ENCODE assay signal across 8 cellular contexts in the genomic region with DNA sequence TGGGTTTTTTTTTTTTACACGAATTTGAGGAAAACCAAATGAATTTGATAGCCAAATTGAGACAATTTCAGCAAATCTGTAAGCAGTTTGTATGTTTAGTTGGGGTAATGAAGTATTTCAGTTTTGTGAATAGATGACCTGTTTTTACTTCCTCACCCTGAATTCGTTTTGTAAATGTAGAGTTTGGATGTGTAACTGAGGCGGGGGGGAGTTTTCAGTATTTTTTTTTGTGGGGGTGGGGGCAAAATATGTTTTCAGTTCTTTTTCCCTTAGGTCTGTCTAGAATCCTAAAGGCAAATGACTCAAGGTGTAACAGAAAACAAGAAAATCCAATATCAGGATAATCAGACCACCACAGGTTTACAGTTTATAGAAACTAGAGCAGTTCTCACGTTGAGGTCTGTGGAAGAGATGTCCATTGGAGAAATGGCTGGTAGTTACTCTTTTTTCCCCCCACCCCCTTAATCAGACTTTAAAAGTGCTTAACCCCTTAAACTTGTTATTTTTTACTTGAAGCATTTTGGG. TPM values are rescaled to one million over a fixed set of nuclear protein-coding genes. Genes with fewer than 3 reads are reported as not detected.
DNase-seq lines count a peak whose midpoint lies in the region; ATAC-seq, FAIRE-seq and TF ChIP-seq lines count a peak whose summit lies in the region.

No MANE protein-coding gene starts in this region.

- peak; percentile 76 for DNase-seq in OCI-M1 (lab: John Stamatoyannopoulos, UW)
- DNase-seq in activated T-cell treated with anti-CD3 and anti-CD28 coated beads, Interleukin-2, amount 50 U/mL, for 48 hours, result no peak
- no peak for DNase-seq in D721Med (ENCODE audit: insufficient read length, low spot score)
- no peak for DNase-seq in NCI-H748 treated with DMSO at 0.1 percent for 48 hours (lab: John Stamatoyannopoulos, UW)

- TF ChIP-seq CTCF in D721Med (IDR thresholded peaks at IDR 0.05; ENCODE audit: insufficient read depth, missing control alignments), result no peak

- H3K9me3 ChIP-seq in ES-I3 (ENCODE audit: control insufficient read depth, insufficient read depth, low read length) (no peaks in the 10 kb centered on the region; the same call in 1 of the 2 replicates), esophagus (ENCODE audit: control insufficient read depth in 2 of 2, insufficient read depth in 1 of 2, low read depth in 1 of 2, low read length in 1 of 2) (no peaks in the 10 kb centered on the region)

- H3K9ac ChIP-seq in ES-I3 (ENCODE audit: low read depth, low read length), result peak overlapping the region; percentile 100
- peak overlapping the region; percentile 98 for H3K9ac ChIP-seq in rectal smooth muscle tissue (ENCODE audit: low read length)

- H3K4me1 ChIP-seq in ES-I3 (ENCODE audit: insufficient read depth, low read length) (peaks cover 14% of the 10 kb centered on the region), esophagus (ENCODE audit: control insufficient read depth in 2 of 2, insufficient read depth in 2 of 2, low read length in 1 of 2) (no peaks in the 10 kb centered on the region), rectal smooth muscle tissue (ENCODE audit: control insufficient read depth, insufficient read depth, low read length) (peaks cover 25% of the 10 kb centered on the region)

- H3K36me3 ChIP-seq in ES-I3 (ENCODE audit: insufficient read depth, low read length) (peaks cover 59% of the 10 kb centered on the region), esophagus (ENCODE audit: control insufficient read depth in 2 of 2, insufficient read depth in 2 of 2, low read length in 1 of 2) (peaks cover 3 to 15% of the 10 kb centered on the region in 2 donors), rectal smooth muscle tissue (ENCODE audit: control insufficient read depth, insufficient read depth, low read length) (peaks cover 46% of the 10 kb centered on the region)

- H3K27ac ChIP-seq in esophagus (ENCODE audit: low read depth in 2 of 2, low read length in 1 of 2), result peak overlapping the region in 1 of 2 donors; percentile 96
- H3K27ac ChIP-seq in rectal smooth muscle tissue (ENCODE audit: low read depth, low read length), result peak overlapping the region; percentile 100

- peak overlapping the region; percentile 93 to 99 for H3K4me3 ChIP-seq in esophagus (ENCODE audit: low read depth in 1 of 2, low read length in 2 of 2)
- H3K4me3 ChIP-seq in rectal smooth muscle tissue (ENCODE audit: low read length), result peak overlapping the region; percentile 100

- no peak for FAIRE-seq in D721Med (lab: Jason Lieb, UNC)

- WGBS in esophagus, 2 donors, result 0 to 1% methylated on average over 4 of the region's 4 CpGs

- ATAC-seq in GM21723 (IDR thresholded peaks at IDR 0.05; ENCODE audit: unreplicated experiment), result no peak

- H3K27me3 ChIP-seq in esophagus (ENCODE audit: control insufficient read depth in 1 of 2, insufficient read depth in 2 of 2, low read length in 2 of 2) (no peaks in the 10 kb centered on the region), rectal smooth muscle tissue (ENCODE audit: control insufficient read depth, insufficient read depth, low read length) (no peaks in the 10 kb centered on the region)

RNA-seq across cellular contexts. Expression of gene MALAT1, which starts 2.2 kb away (rescaled TPM):
- polyA plus RNA-seq in esophagus, result 1,000 to 10,000 TPM in 1 of 2 donors, 10 to 100 TPM in 1; 94.9 to 1,950 TPM

RNA-seq across cellular contexts. Expression of gene SCYL1, which starts 23.8 kb away (rescaled TPM):
- polyA plus RNA-seq in esophagus, result 10 to 100 TPM; 41.8 to 52.4 TPM

RNA-seq across cellular contexts. Expression of gene LTBP3, which starts 57.1 kb away (rescaled TPM):
- 10 to 100 TPM; 32.8 to 36.4 TPM for polyA plus RNA-seq in esophagus
